28 cellular contexts compared by ENCODE assay signal in the genomic region with DNA sequence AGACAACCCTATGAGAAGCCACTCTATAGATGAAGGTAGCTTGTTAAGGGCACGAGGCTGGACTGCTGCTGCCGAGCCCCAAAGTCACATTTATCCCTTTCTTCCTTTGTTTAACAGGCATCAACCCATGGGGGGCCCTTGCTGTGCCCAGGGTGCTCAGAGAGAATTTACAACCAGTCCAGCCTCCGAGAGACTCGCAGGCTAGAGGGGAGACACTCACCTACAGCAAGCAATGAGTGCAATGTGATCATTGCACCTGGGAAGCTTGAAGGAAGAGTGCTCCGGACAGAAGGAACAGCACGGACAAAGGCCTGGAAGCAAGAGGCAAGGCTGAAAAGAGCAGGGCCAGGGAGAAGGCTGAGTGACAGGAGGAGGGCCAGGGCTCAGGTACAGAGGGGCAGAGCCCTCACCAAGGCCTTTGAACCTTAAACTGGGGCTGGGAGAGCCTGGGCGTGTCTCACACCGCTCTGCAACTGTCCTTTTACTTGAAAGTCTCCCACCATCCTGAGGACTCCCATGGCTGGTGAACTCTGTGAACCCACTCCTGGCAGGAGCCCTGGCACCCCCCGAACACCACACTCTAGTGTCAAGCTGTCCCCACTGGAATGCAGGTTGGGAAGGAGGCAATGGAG. TPM values are rescaled to one million over a fixed set of nuclear protein-coding genes. Genes with fewer than 3 reads are reported as not detected.
"Had no signal": no experiment of that assay in that cellular context is flagged by ENCODE, and none has a peak within 500 bp of the region (broad histone marks: within the 10 kb centered on the region; RNA-seq: fewer than 3 reads in every experiment).

No MANE protein-coding gene starts in this region.

- H3K9ac ChIP-seq: SK-N-SH had no signal

- H3K4me3 ChIP-seq: breast epithelium, Peyer's patch, SJCRH30 had no signal

- H3K27me3 ChIP-seq: Peyer's patch had no signal

- H3K4me2 ChIP-seq: SK-N-SH had no signal

- H3K36me3 ChIP-seq: breast epithelium, Peyer's patch, SJCRH30 had no signal

- H3K9me3 ChIP-seq: Peyer's patch, SJCRH30, SK-N-SH had no signal

- H3K27ac ChIP-seq: breast epithelium, Peyer's patch, RWPE1, SJCRH30, VCaP had no signal

- H3K4me1 ChIP-seq: breast epithelium, Peyer's patch, SJCRH30 had no signal

- DNase-seq: activated CD4-positive, CD25-positive, alpha-beta regulatory T cell; activated CD8-positive, alpha-beta memory T cell treated with anti-CD3 and anti-CD28 coated beads, Interleukin-2, amount 50 U/mL, for 4 hours; activated CD8-positive, alpha-beta T cell treated with anti-CD3 and anti-CD28 coated beads for 36 hours; activated naive CD4-positive, alpha-beta T cell treated with anti-CD3 and anti-CD28 coated beads, Interleukin-2, amount 50 U/mL, for 16 hours; activated naive CD8-positive, alpha-beta T cell treated with anti-CD3 and anti-CD28 coated beads, Interleukin-2, amount 10 ng/mL, durations not matched to agents 7 days and 5 days; caudate nucleus; KBM-7; MV-4-11; NCI-H1092 treated with DMSO at 0.1 percent for 48 hours; NCI-H1417 treated with DMSO at 0.1 percent for 48 hours; NCI-H2029; NCI-H2107; NCI-H2171 treated with DMSO at 0.1 percent for 48 hours; NCI-H345; NCI-H510A; NCI-H526 treated with DMSO at 0.1 percent for 48 hours; Peyer's patch; Right ventricle myocardium superior; SJCRH30; SK-N-SH; T-helper 1 cell had no signal

RNA-seq across cellular contexts. Expression of gene DMRTB1, which starts 27.3 kb away (rescaled TPM):
- total RNA-seq: activated CD8-positive, alpha-beta T cell treated with anti-CD3 and anti-CD28 coated beads for 36 hours; activated naive CD8-positive, alpha-beta T cell treated with anti-CD3 and anti-CD28 coated beads, Interleukin-2, amount 10 ng/mL, durations not matched to agents 7 days and 5 days; aorta; breast epithelium; LHCN-M2; MCF 10A; Peyer's patch; Right ventricle myocardium superior; SJCRH30; T-helper 2 cell treated with Interferon-gamma antibody and Interleukin-4, amounts not matched to agents 100 ng/mL and 5 ng/mL, for 36 hours had no signal
- polyA plus RNA-seq: aorta, SK-N-SH had no signal
